In genomic region chr20:56808119-56808725, GRCh38 we compare ENCODE assay signal across 15 cellular contexts.
DNase-seq lines count a peak whose midpoint lies in the region; ATAC-seq, FAIRE-seq and TF ChIP-seq lines count a peak whose summit lies in the region.
"Had no signal": no experiment of that assay in that cellular context is flagged by ENCODE, and none has a peak within 500 bp of the region (broad histone marks: within the 10 kb centered on the region; RNA-seq: fewer than 3 reads in every experiment).

No MANE protein-coding gene starts in this region.

- H2BK120ac ChIP-seq in IMR-90 (ENCODE audit: low read depth, low read length) (no peak overlapping the region), H1 (replicated peaks; ENCODE audit: low read depth, low read length) (no peak overlapping the region), trophoblast cell (ENCODE audit: insufficient read depth, low read length, poor library complexity) (no peak overlapping the region)

- POLR2A ChIA-PET in IMR-90 (lab: Charles Lee; ENCODE audit: unreplicated experiment) = no interaction called here
- POLR2A ChIA-PET in H1 (lab: Charles Lee; ENCODE audit: partially characterized antibody) = interaction anchor here (1.0 kb wide), 1 partner anchor 18 kb away, joined by 3 read pairs; no protein-coding TSS in a partner anchor
- POLR2A ChIA-PET in activated CD8-positive, alpha-beta T cell treated with anti-CD3 and anti-CD28 coated beads, Interleukin-2, amount 10 ng/mL, durations not matched to agents 7 days and 5 days (lab: Charles Lee) = no interaction called here

- no peak for TF ChIP-seq POLR2A in IMR-90 (IDR thresholded peaks at IDR 0.05; ENCODE audit: low read depth, low read length)
- no peak for TF ChIP-seq POLR2A in H1 (IDR thresholded peaks at IDR 0.05; ENCODE audit: control extremely low read depth in 1 of 2, low read depth in 2 of 2, low read length in 2 of 2)

- no peak for TF ChIP-seq CTCF in IMR-90 (conservative IDR thresholded peaks at IDR 0.05; ENCODE audit: low read depth, low read length)
- no peak for TF ChIP-seq CTCF in H1 (IDR thresholded peaks at IDR 0.05; ENCODE audit: control extremely low read depth in 1 of 3, insufficient read depth in 1 of 3, low read depth in 1 of 3, low read length in 3 of 3)
- no peak for TF ChIP-seq CTCF in keratinocyte (optimal IDR thresholded peaks at IDR 0.05 in 1 of 3, IDR thresholded peaks at IDR 0.05 in 1 of 3, conservative IDR thresholded peaks at IDR 0.05 in 1 of 3; ENCODE audit: extremely low read depth in 1 of 3, insufficient read depth in 2 of 3, low read length in 3 of 3)

- dilution Hi-C loops in IMR-90 (cut with HindIII; ENCODE audit: low sequenced_read_pairs, unreplicated experiment) = no loop called here
- dilution Hi-C loops in keratinocyte (cut with MboI; ENCODE audit: extremely low pct_ligation_motif_present, low sequenced_read_pairs) = no loop called here

- H2BK12ac ChIP-seq in H1 (ENCODE audit: low read depth, low read length) (0 out of 2 replicates have a peak overlapping the region, but pooled peaks have one; percentile 90), trophoblast cell (ENCODE audit: low read length) (peak overlapping the region; percentile 51)

- TF ChIP-seq EP300 in H1 (IDR thresholded peaks at IDR 0.05; ENCODE audit: borderline replicate concordance in 1 of 2, low read depth in 2 of 2, low read length in 2 of 2) = no peak

- no peaks in the 10 kb centered on the region for H3K4me1 ChIP-seq in IMR-90 (ENCODE audit: control insufficient read depth, insufficient read depth, low read length)
- H3K4me1 ChIP-seq in H1 (replicated peaks in 1 of 4; ENCODE audit: control insufficient read depth in 3 of 4, insufficient read depth in 4 of 4, low read length in 3 of 4) = peaks cover 8 to 32% (median 11%) of the 10 kb centered on the region in 4 experiments
- peaks cover 49% of the 10 kb centered on the region for H3K4me1 ChIP-seq in keratinocyte (ENCODE audit: control insufficient read depth, extremely low read depth, insufficient read depth, low read length)
- H3K4me1 ChIP-seq in trophoblast cell (ENCODE audit: control insufficient read depth in 1 of 2, insufficient read depth in 2 of 2, low read length in 2 of 2) = peaks cover 10 to 29% of the 10 kb centered on the region in 2 experiments

- H3K27me3 ChIP-seq in IMR-90 (ENCODE audit: control insufficient read depth, insufficient read depth, low read length) (peaks cover 32% of the 10 kb centered on the region), H1 (replicated peaks in 1 of 4; ENCODE audit: control insufficient read depth in 3 of 4, extremely low read depth in 1 of 4, insufficient read depth in 3 of 4, low read length in 3 of 4) (peaks cover 0 to 14% (median 0%) of the 10 kb centered on the region in 4 experiments; a peak in 3 of 7 replicates), keratinocyte (ENCODE audit: control insufficient read depth, extremely low read depth, insufficient read depth, low read length) (no peaks in the 10 kb centered on the region), trophoblast cell (ENCODE audit: insufficient read depth, low read length) (no peaks in the 10 kb centered on the region)

- DNase-seq in IMR-90 = no peak
- no peak for DNase-seq in H1 (ENCODE audit: low read depth in 1 of 2, low spot score in 2 of 2)
- no peak for DNase-seq in keratinocyte (ENCODE audit: low read depth, low spot score)
- DNase-seq in trophoblast cell = no peak
- no peak for DNase-seq in NCI-H446 treated with DMSO at 0.1 percent for 48 hours (lab: John Stamatoyannopoulos, UW)
- DNase-seq in activated CD8-positive, alpha-beta T cell treated with anti-CD3 and anti-CD28 coated beads, Interleukin-2, amount 10 ng/mL, durations not matched to agents 7 days and 5 days = no peak
- DNase-seq: COR-L47; NCI-H1417; NCI-H187 treated with DMSO at 0.1 percent for 48 hours; NCI-H446; NK-92 treated with Interleukin-12 subunit alpha and Interleukin-12 subunit beta, amount 100 ng/mL, for 24 hours; PC-3 had no signal

- no peak overlapping the region for H2AK9ac ChIP-seq in IMR-90 (replicated peaks; ENCODE audit: low read depth, low read length, poor library complexity)

- H3K9me1 ChIP-seq in IMR-90 (ENCODE audit: insufficient read depth, low read length) (no peaks in the 10 kb centered on the region), keratinocyte (ENCODE audit: control insufficient read depth, extremely low read depth, insufficient read depth, low read length) (no peaks in the 10 kb centered on the region)

- H3K27me3 Mint-ChIP-seq in activated CD8-positive, alpha-beta T cell treated with anti-CD3 and anti-CD28 coated beads, Interleukin-2, amount 10 ng/mL, durations not matched to agents 7 days and 5 days (ENCODE audit: low read depth) = peaks cover 6% of the 10 kb centered on the region

- no peak for TF ChIP-seq RAD21 in IMR-90 (IDR thresholded peaks at IDR 0.05; ENCODE audit: low read length)
- no peak for TF ChIP-seq RAD21 in H1 (IDR thresholded peaks at IDR 0.05 in 1 of 2, conservative IDR thresholded peaks at IDR 0.05 in 1 of 2; ENCODE audit: low read depth in 2 of 2, low read length in 2 of 2)

- H3K4me2 ChIP-seq in IMR-90 (ENCODE audit: low read depth, low read length) (no peak overlapping the region), H1 (ENCODE audit: insufficient read depth in 1 of 2, low read depth in 2 of 2, low read length in 2 of 2) (no peak overlapping the region), keratinocyte (ENCODE audit: control insufficient read depth, extremely low read depth, insufficient read depth, low read depth, low read length) (peak overlapping the region; percentile 84), trophoblast cell (ENCODE audit: low read length) (no peak overlapping the region)

- H3K4ac ChIP-seq in IMR-90 (ENCODE audit: low read depth, low read length) (no peak overlapping the region), H1 (replicated peaks; ENCODE audit: insufficient read length, low read depth, low read length) (no peak overlapping the region), trophoblast cell (ENCODE audit: low read depth, low read length) (no peak overlapping the region)

- H3K18ac ChIP-seq in IMR-90 (ENCODE audit: low read depth, low read length) (no peak overlapping the region), H1 (ENCODE audit: extremely low read depth, low read length) (peak overlapping the region; percentile 51), trophoblast cell (ENCODE audit: low read length) (no peak overlapping the region)

- H4K5ac ChIP-seq in IMR-90 (ENCODE audit: low read depth, low read length) (no peak overlapping the region), H1 (ENCODE audit: insufficient read length, low read depth, low read length) (no peak overlapping the region)

- H3K79me1 ChIP-seq in IMR-90 (ENCODE audit: low read depth in 1 of 2, low read length in 2 of 2) = no peaks in the 10 kb centered on the region
- H3K79me1 ChIP-seq in H1 (ENCODE audit: low read depth, low read length) = no peaks in the 10 kb centered on the region; the same call in 1 of the 2 replicates
- H3K79me1 ChIP-seq in trophoblast cell (ENCODE audit: low read length) = peaks cover 20% of the 10 kb centered on the region

- H3K4me3 Mint-ChIP-seq in activated CD8-positive, alpha-beta T cell treated with anti-CD3 and anti-CD28 coated beads, Interleukin-2, amount 10 ng/mL, durations not matched to agents 7 days and 5 days = no peak overlapping the region

- H3K14ac ChIP-seq in IMR-90 (replicated peaks; ENCODE audit: low read depth, low read length) (no peak overlapping the region), H1 (ENCODE audit: insufficient read length) (no peak overlapping the region), trophoblast cell (ENCODE audit: low read length) (peak overlapping the region; percentile 20)

- H3K4me1 Mint-ChIP-seq in activated CD8-positive, alpha-beta T cell treated with anti-CD3 and anti-CD28 coated beads, Interleukin-2, amount 10 ng/mL, durations not matched to agents 7 days and 5 days (ENCODE audit: low read depth) = no peaks in the 10 kb centered on the region

- intact Hi-C loops in IMR-90 (cut with micrococcal nuclease) = no loop called here

- H3K27ac ChIP-seq in IMR-90 (ENCODE audit: insufficient read depth, low read length) (no peak overlapping the region), H1 (ENCODE audit: low read depth, low read length) (no peak overlapping the region), keratinocyte (ENCODE audit: control insufficient read depth, insufficient read depth, low read length) (peak overlapping the region; percentile 80), trophoblast cell (ENCODE audit: low read depth, low read length) (no peak overlapping the region)

- H4K12ac ChIP-seq in trophoblast cell (ENCODE audit: low read depth, low read length) = no peak overlapping the region

- H3K9ac ChIP-seq in IMR-90 (ENCODE audit: low read depth, low read length) (no peak overlapping the region), H1 (replicated peaks in 1 of 4; ENCODE audit: extremely low read depth in 1 of 4, low read depth in 3 of 4, low read length in 3 of 4) (no peak overlapping the region), keratinocyte (ENCODE audit: control insufficient read depth, extremely low read depth, insufficient read depth, low read length) (peak overlapping the region; percentile 66), trophoblast cell (ENCODE audit: low read length) (no peak overlapping the region)

- no peak overlapping the region for H4K8ac ChIP-seq in IMR-90 (ENCODE audit: low read depth in 2 of 2, low read length in 2 of 2)
- H4K8ac ChIP-seq in H1 (ENCODE audit: extremely low read depth, insufficient read depth, low read length) = peak overlapping the region; percentile 71; the same call in 1 of the 2 replicates
- no peak overlapping the region for H4K8ac ChIP-seq in trophoblast cell (ENCODE audit: low read depth, low read length)

- H4K20me1 ChIP-seq in IMR-90 (ENCODE audit: insufficient read depth, low read length) (no peaks in the 10 kb centered on the region), H1 (replicated peaks in 1 of 2; ENCODE audit: control insufficient read depth in 1 of 2, insufficient read depth in 2 of 2, low read length in 2 of 2) (peaks cover 0 to 5% of the 10 kb centered on the region in 2 experiments), keratinocyte (ENCODE audit: control insufficient read depth, extremely low read depth, insufficient read depth, low read length) (no peaks in the 10 kb centered on the region)

- H3K79me2 ChIP-seq in H1 (ENCODE audit: control insufficient read depth in 1 of 2, insufficient read depth in 2 of 2, low read length in 2 of 2) (no peaks in the 10 kb centered on the region), keratinocyte (ENCODE audit: control insufficient read depth, insufficient read depth, low read length) (no peaks in the 10 kb centered on the region), trophoblast cell (ENCODE audit: control insufficient read depth, insufficient read depth, low read length, poor library complexity) (peaks cover 6% of the 10 kb centered on the region)

- H2AFZ ChIP-seq in IMR-90 (replicated peaks; ENCODE audit: low read length, poor library complexity) (peak overlapping the region; percentile 33), H1 (ENCODE audit: low read length) (no peak overlapping the region), keratinocyte (ENCODE audit: control insufficient read depth, low read length) (peak overlapping the region; percentile 83), trophoblast cell (ENCODE audit: insufficient read depth, low read length, poor library complexity) (no peak overlapping the region)

- FAIRE-seq in H1 (lab: Jason Lieb, UNC) (no peak), keratinocyte (lab: Jason Lieb, UNC) (no peak)
- FAIRE-seq: GM12892 had no signal

- H2AK5ac ChIP-seq in IMR-90 (ENCODE audit: low read depth, low read length) (no peak overlapping the region), H1 (ENCODE audit: low read depth, low read length) (no peak overlapping the region; the same call in 1 of the 2 replicates), trophoblast cell (ENCODE audit: low read length) (peak overlapping the region; percentile 42)

- no TSS peak for BruUV-seq in IMR-90 (replicated peaks; lab: Mats Ljungman, UMichigan)

- H2BK15ac ChIP-seq in IMR-90 (ENCODE audit: low read depth, low read length) (no peak overlapping the region), H1 (ENCODE audit: low read length) (no peak overlapping the region)

- H3K56ac ChIP-seq in IMR-90 (ENCODE audit: extremely low read depth, insufficient read depth, low read length) (no peak overlapping the region), H1 (replicated peaks; ENCODE audit: insufficient read length, low read depth, low read length) (no peak overlapping the region)

- no peak overlapping the region for H2BK20ac ChIP-seq in IMR-90 (ENCODE audit: low read depth, low read length)
- H2BK20ac ChIP-seq in H1 (ENCODE audit: low read length) = peak overlapping the region; percentile 61; the same call in 1 of the 2 replicates

- no peak overlapping the region for H4K91ac ChIP-seq in IMR-90 (ENCODE audit: insufficient read depth, low read depth, low read length)
- no peak overlapping the region for H4K91ac ChIP-seq in H1 (replicated peaks; ENCODE audit: insufficient read length, low read length)
- H4K91ac ChIP-seq in trophoblast cell (ENCODE audit: low read depth, low read length) = peak overlapping the region; percentile 63

- WGBS in IMR-90 (ENCODE audit: extremely low coverage in 2 of 2, insufficient read length in 1 of 2), 2 experiments = no CpG with 5 or more reads among the region's 10 CpGs
- 60% methylated on average over 10 of the region's 10 CpGs; no CpG with 5 or more reads in 1 of the 2 experiments for WGBS in H1 (ENCODE audit: extremely low coverage in 1 of 2, insufficient coverage in 1 of 2, insufficient read length in 1 of 2, insufficient replicate concordance in 2 of 2, low coverage in 1 of 2, low lambda C conversion rate in 2 of 2, missing lambda C conversion rate in 1 of 2), 2 experiments
- WGBS in trophoblast cell (ENCODE audit: extremely low coverage, insufficient coverage, insufficient read length) = no CpG with 5 or more reads among the region's 10 CpGs

- peaks cover 9% of the 10 kb centered on the region for H3K23me2 ChIP-seq in H1 (ENCODE audit: low read depth, low read length)

- H2BK5ac ChIP-seq in IMR-90 (ENCODE audit: low read depth, low read length, poor library complexity, severe bottlenecking) (no peak overlapping the region), H1 (ENCODE audit: low read depth, low read length) (no peak overlapping the region), trophoblast cell (ENCODE audit: low read depth, low read length, poor library complexity) (peak overlapping the region; percentile 27)

- ATAC-seq in IMR-90 (ENCODE audit: low read depth) (no peak), HG02852 (IDR thresholded peaks at IDR 0.05; ENCODE audit: unreplicated experiment) (no peak), GM21576 (IDR thresholded peaks at IDR 0.05; ENCODE audit: unreplicated experiment) (no peak)
- ATAC-seq in activated CD8-positive, alpha-beta T cell treated with anti-CD3 and anti-CD28 coated beads, Interleukin-2, amount 10 ng/mL, durations not matched to agents 7 days and 5 days = no peak
- ATAC-seq: PC-3 had no signal

- in situ Hi-C loops in IMR-90 (cut with MboI; ENCODE audit: low sequenced_read_pairs) = no loop called here

- H3K36me3 Mint-ChIP-seq in activated CD8-positive, alpha-beta T cell treated with anti-CD3 and anti-CD28 coated beads, Interleukin-2, amount 10 ng/mL, durations not matched to agents 7 days and 5 days (ENCODE audit: low read depth) = no peaks in the 10 kb centered on the region

- no peak overlapping the region for H3K27ac Mint-ChIP-seq in activated CD8-positive, alpha-beta T cell treated with anti-CD3 and anti-CD28 coated beads, Interleukin-2, amount 10 ng/mL, durations not matched to agents 7 days and 5 days

- H3K36me3 ChIP-seq in IMR-90 (ENCODE audit: control insufficient read depth, insufficient read depth, low read length) = no peaks in the 10 kb centered on the region
- H3K36me3 ChIP-seq in H1 (ENCODE audit: control insufficient read depth in 2 of 4, insufficient read depth in 4 of 4, low read length in 3 of 4) = no peaks in the 10 kb centered on the region
- no peaks in the 10 kb centered on the region for H3K36me3 ChIP-seq in keratinocyte (ENCODE audit: control insufficient read depth in 2 of 2, extremely low read depth in 1 of 2, insufficient read depth in 2 of 2, low read length in 2 of 2)
- no peaks in the 10 kb centered on the region for H3K36me3 ChIP-seq in trophoblast cell (ENCODE audit: control insufficient read depth in 1 of 2, insufficient read depth in 2 of 2, low read length in 2 of 2)

- H3K9me3 Mint-ChIP-seq in activated CD8-positive, alpha-beta T cell treated with anti-CD3 and anti-CD28 coated beads, Interleukin-2, amount 10 ng/mL, durations not matched to agents 7 days and 5 days (ENCODE audit: insufficient read depth) = no peaks in the 10 kb centered on the region

- H3K23ac ChIP-seq in IMR-90 (ENCODE audit: low read depth, low read length) (no peak overlapping the region), H1 (ENCODE audit: insufficient read length) (no peak overlapping the region), trophoblast cell (ENCODE audit: low read length) (no peak overlapping the region)

- 0 out of 2 replicates have a peak, but pooled peaks cover 4% of the 10 kb centered on the region for H3K9me3 ChIP-seq in IMR-90 (ENCODE audit: control insufficient read depth, insufficient read depth, low read length)
- no peaks in the 10 kb centered on the region for H3K9me3 ChIP-seq in H1 (ENCODE audit: insufficient read depth in 2 of 2, low read depth in 1 of 2, low read length in 1 of 2)
- H3K9me3 ChIP-seq in keratinocyte (ENCODE audit: control insufficient read depth, low read depth, low read length) = no peaks in the 10 kb centered on the region
- H3K9me3 ChIP-seq in trophoblast cell (ENCODE audit: insufficient read depth, low read depth, low read length) = peaks cover 5% of the 10 kb centered on the region

- H3K4me3 ChIP-seq in IMR-90 (ENCODE audit: insufficient read depth, low read depth, low read length) (no peak overlapping the region), H1 (ENCODE audit: extremely low read depth in 1 of 4, insufficient read depth in 2 of 4, low read depth in 3 of 4, low read length in 4 of 4) (no peak overlapping the region), keratinocyte (ENCODE audit: control insufficient read depth in 2 of 3, extremely low read depth in 1 of 3, insufficient read depth in 2 of 3, low read depth in 1 of 3, low read length in 3 of 3) (peak overlapping the region in 2 of 3 experiments; percentile 35 to 38), trophoblast cell (ENCODE audit: low read depth, low read length) (no peak overlapping the region)

- CTCF ChIA-PET in IMR-90 (lab: Yijun Ruan, JAX) (no interaction called here), H1 (lab: Charles Lee; ENCODE audit: partially characterized antibody) (interaction anchor here (0.7 to 1.5 kb wide), 6 partner anchors 8 to 166 kb away, joined by 3 to 4 read pairs (median 3); no protein-coding TSS in a partner anchor)
- CTCF ChIA-PET in activated CD8-positive, alpha-beta T cell treated with anti-CD3 and anti-CD28 coated beads, Interleukin-2, amount 10 ng/mL, durations not matched to agents 7 days and 5 days (lab: Charles Lee) = no interaction called here

Comparison
In these comparisons a context has a peak if more than half of its experiments do, and no peak if none do; other contexts are left out.
1. H2AFZ ChIP-seq: peak in IMR-90 (single experiment) and keratinocyte (single experiment); none in H1 (single experiment) and trophoblast cell (single experiment).
2. H3K4me3 ChIP-seq: peak in keratinocyte (2 of 3); none in IMR-90 (single experiment), H1 (0 of 4) and trophoblast cell (single experiment).